In genomic region chr1:6757719-6758435, GRCh38 we compare ENCODE assay signal across 15 cellular contexts. TPM values are rescaled to one million over a fixed set of nuclear protein-coding genes. Genes with fewer than 3 reads are reported as not detected.
DNase-seq lines count a peak whose midpoint lies in the region; ATAC-seq and TF ChIP-seq lines count a peak whose summit lies in the region.
"Had no signal": no experiment of that assay in that cellular context is flagged by ENCODE, and none has a peak within 500 bp of the region (broad histone marks: within the 10 kb centered on the region; RNA-seq: fewer than 3 reads in every experiment).

No MANE protein-coding gene starts in this region.

- no peak overlapping the region for H3K9ac ChIP-seq in GM23248
- H3K9ac ChIP-seq in iPS-15b (ENCODE audit: low read depth, low read length), result peak overlapping the region; percentile 32

- H3K27ac ChIP-seq in GM23248, result no peak overlapping the region
- H3K27ac ChIP-seq in aorta (ENCODE audit: low read depth in 1 of 2, low read length in 2 of 2), result no peak overlapping the region
- H3K27ac ChIP-seq: C4-2B had no signal

- WGBS in GM23248 (ENCODE audit: low coverage in 1 of 2, low lambda C conversion rate in 2 of 2, missing lambda C conversion rate in 2 of 2), 2 experiments, result 22 to 23% methylated on average over 23 to 25 of the region's 25 CpGs
- 59 to 64% methylated on average over 24 to 25 of the region's 25 CpGs for WGBS in aorta, 2 donors

- no peak for TF ChIP-seq CTCF in WTC11 (IDR thresholded peaks at IDR 0.05)

- H3K9me3 ChIP-seq in GM23248 (ENCODE audit: low read depth), result no peaks in the 10 kb centered on the region
- H3K9me3 ChIP-seq in iPS-15b (ENCODE audit: control insufficient read depth, insufficient read depth, low read length), result no peaks in the 10 kb centered on the region
- no peaks in the 10 kb centered on the region for H3K9me3 ChIP-seq in aorta (ENCODE audit: control insufficient read depth, low read length)
- H3K9me3 ChIP-seq: MG63 had no signal

- intact Hi-C loops in aorta (cut with DNase I), result no loop called here

- H3K4me2 ChIP-seq in GM23248 (ENCODE audit: unreplicated experiment), result peak overlapping the region; percentile 71

- DNase-seq in GM23248 (peak; percentile 66), WTC11 (ENCODE audit: low spot score) (no peak), aorta (no peak), T-cell (no peak)
- no peak for DNase-seq in stimulated activated naive B cell treated with anti-CD40 and anti-IgM and Interleukin-4, amounts not matched to agents 10 μg/mL and 1 μg/mL and 100 μg/mL, for 72 hours
- DNase-seq: DMS153, MG63, NCI-H1105 treated with DMSO at 0.1 percent for 48 hours, NCI-H2029, NCI-H2171 treated with DMSO at 0.1 percent for 48 hours, NCI-H82 had no signal

- H3F3A ChIP-seq in GM23248 (ENCODE audit: insufficient read depth), result no peaks in the 10 kb centered on the region

- no peaks in the 10 kb centered on the region for H3K9me2 ChIP-seq in GM23248 (ENCODE audit: insufficient read depth)

- no peaks in the 10 kb centered on the region for H3K79me2 ChIP-seq in GM23248 (ENCODE audit: insufficient read depth)

- ATAC-seq in WTC11, result peak; percentile 83
- ATAC-seq in aorta (ENCODE audit: low FRiP score), result peak; percentile 19
- ATAC-seq in stimulated activated naive B cell treated with anti-CD40 and anti-IgM and Interleukin-4, amounts not matched to agents 10 μg/mL and 1 μg/mL and 100 μg/mL, for 72 hours (replicated peaks), result no peak
- no peak for ATAC-seq in GM18505 (IDR thresholded peaks at IDR 0.05; ENCODE audit: unreplicated experiment)
- no peak for ATAC-seq in T-cell (replicated peaks in 1 of 4)
- ATAC-seq: GM12878 had no signal

- no peaks in the 10 kb centered on the region; the same call in 1 of the 2 replicates for H3K27me3 Mint-ChIP-seq in WTC11 (ENCODE audit: low read depth)
- peaks cover 13% of the 10 kb centered on the region in 2 donors for H3K27me3 Mint-ChIP-seq in stimulated activated naive B cell treated with anti-CD40 and anti-IgM and Interleukin-4, amounts not matched to agents 10 μg/mL and 1 μg/mL and 100 μg/mL, for 72 hours
- peaks cover 22 to 24% of the 10 kb centered on the region in 2 donors for H3K27me3 Mint-ChIP-seq in T-cell

- in situ Hi-C loops in GM23248 (cut with MboI), result no loop called here

- H4K20me1 ChIP-seq in GM23248 (ENCODE audit: insufficient read depth), result no peaks in the 10 kb centered on the region

- H3K9me3 Mint-ChIP-seq in WTC11 (no peaks in the 10 kb centered on the region), T-cell (no peaks in the 10 kb centered on the region)
- H3K9me3 Mint-ChIP-seq in stimulated activated naive B cell treated with anti-CD40 and anti-IgM and Interleukin-4, amounts not matched to agents 10 μg/mL and 1 μg/mL and 100 μg/mL, for 72 hours, result no peaks in the 10 kb centered on the region

- H3K4me1 ChIP-seq in GM23248 (ENCODE audit: insufficient read depth), result no peaks in the 10 kb centered on the region
- H3K4me1 ChIP-seq in iPS-15b (ENCODE audit: control insufficient read depth, insufficient read depth, low read length), result no peaks in the 10 kb centered on the region
- H3K4me1 ChIP-seq in aorta (ENCODE audit: control insufficient read depth in 1 of 2, insufficient read depth in 2 of 2, low read length in 2 of 2), result no peaks in the 10 kb centered on the region

- H3K36me3 Mint-ChIP-seq in WTC11 (no peaks in the 10 kb centered on the region), T-cell (no peaks in the 10 kb centered on the region)
- no peaks in the 10 kb centered on the region for H3K36me3 Mint-ChIP-seq in stimulated activated naive B cell treated with anti-CD40 and anti-IgM and Interleukin-4, amounts not matched to agents 10 μg/mL and 1 μg/mL and 100 μg/mL, for 72 hours

- H3K4me1 Mint-ChIP-seq in WTC11 (peaks cover 3% of the 10 kb centered on the region; the same call in 1 of the 2 replicates), T-cell (no peaks in the 10 kb centered on the region)
- peaks cover 4 to 5% of the 10 kb centered on the region in 2 donors for H3K4me1 Mint-ChIP-seq in stimulated activated naive B cell treated with anti-CD40 and anti-IgM and Interleukin-4, amounts not matched to agents 10 μg/mL and 1 μg/mL and 100 μg/mL, for 72 hours

- no peak overlapping the region for H3K27ac Mint-ChIP-seq in WTC11
- H3K27ac Mint-ChIP-seq in stimulated activated naive B cell treated with anti-CD40 and anti-IgM and Interleukin-4, amounts not matched to agents 10 μg/mL and 1 μg/mL and 100 μg/mL, for 72 hours, result no peak overlapping the region
- no peak overlapping the region for H3K27ac Mint-ChIP-seq in T-cell

- TF ChIP-seq POLR2A in GM18505 (IDR thresholded peaks at IDR 0.05; ENCODE audit: borderline replicate concordance, extremely low read depth, insufficient read depth, insufficient read length), result no peak

- H2AFZ ChIP-seq in GM23248, result peak overlapping the region; percentile 78

- H3K4me3 Mint-ChIP-seq in WTC11 (no peak overlapping the region), T-cell (no peak overlapping the region)
- H3K4me3 Mint-ChIP-seq in stimulated activated naive B cell treated with anti-CD40 and anti-IgM and Interleukin-4, amounts not matched to agents 10 μg/mL and 1 μg/mL and 100 μg/mL, for 72 hours, result no peak overlapping the region

- CTCF ChIA-PET in WTC11 (lab: Charles Lee) (interaction anchor here (0.6 to 2.3 kb wide), 9 partner anchors 14 to 450 kb away, joined by 3 to 7 read pairs (median 4); partner anchors contain the start of gene DNAJC11), T-cell (lab: Charles Lee) (no interaction called here)

- POLR2A ChIA-PET in WTC11 (lab: Charles Lee) (no interaction called here), T-cell (lab: Charles Lee) (no interaction called here)

- H3K4me3 ChIP-seq in GM23248 (peak overlapping the region; percentile 66), iPS-15b (ENCODE audit: low read depth, low read length) (no peak overlapping the region), aorta (ENCODE audit: low read length in 2 of 2) (no peak overlapping the region)
- H3K4me3 ChIP-seq: GM12878, MG63 had no signal

- H3K27me3 ChIP-seq in GM23248 (replicated peaks; ENCODE audit: insufficient read depth) (no peaks in the 10 kb centered on the region), iPS-15b (ENCODE audit: control insufficient read depth, insufficient read depth, low read length) (no peaks in the 10 kb centered on the region), aorta (ENCODE audit: control insufficient read depth in 1 of 2, insufficient read depth in 2 of 2, low read length in 1 of 2) (no peaks in the 10 kb centered on the region)
- H3K27me3 ChIP-seq: MG63 had no signal

- no peaks in the 10 kb centered on the region for H3K36me3 ChIP-seq in GM23248 (ENCODE audit: low read depth)
- no peaks in the 10 kb centered on the region for H3K36me3 ChIP-seq in iPS-15b (ENCODE audit: control insufficient read depth, insufficient read depth, low read length)
- H3K36me3 ChIP-seq in aorta (ENCODE audit: control insufficient read depth in 1 of 2, insufficient read depth in 2 of 2, low read length in 1 of 2), result no peaks in the 10 kb centered on the region
- H3K36me3 ChIP-seq: MG63 had no signal

TF ChIP-seq in WTC11, 78 proteins besides CTCF, POLR2A, EP300 and RAD21 (continues in another document):
- TF ChIP-seq ZBTB43 (CRISPR knock-in tag; IDR thresholded peaks at IDR 0.05) (no peak), HMGXB4 (CRISPR knock-in tag; IDR thresholded peaks at IDR 0.05) (no peak), ATF1 (CRISPR knock-in tag; IDR thresholded peaks at IDR 0.05) (no peak), CDX4 (CRISPR knock-in tag; IDR thresholded peaks at IDR 0.05; ENCODE audit: borderline replicate concordance) (no peak), NFE2L1 (CRISPR knock-in tag; IDR thresholded peaks at IDR 0.05) (no peak), TP53 (CRISPR knock-in tag; IDR thresholded peaks at IDR 0.05) (no peak), RORB (CRISPR knock-in tag; IDR thresholded peaks at IDR 0.05) (no peak)

RNA-seq across cellular contexts. Expression of gene CAMTA1, which starts 27.4 kb away (rescaled TPM):
- total RNA-seq in GM23248 (2014; rRNA removed; shearing (Covaris generic)), result 50.1 and 86.8 TPM in 2 replicates
- 159 and 165 TPM in 2 replicates for polyA plus RNA-seq in GM23248 (2016; fragmentation: Nextera tagmentation; extraction: Ambion mirVana)
- 86.4 to 116 TPM (median 112 TPM) in 3 replicates for total RNA-seq in WTC11 (2021)
- 100 to 1,000 TPM in 1 of 2 donors, 10 to 100 TPM in 1; 78.7 to 105 TPM for total RNA-seq in aorta
- polyA plus RNA-seq in aorta, result 100 to 1,000 TPM; 241 to 438 TPM
- total RNA-seq in T-cell, result 10 to 100 TPM; 29.7 to 37.4 (median 34.6) TPM

RNA-seq across cellular contexts. Expression of gene DNAJC11, which starts 56.3 kb away (rescaled TPM):
- total RNA-seq in GM23248 (2014; rRNA removed; shearing (Covaris generic)), result 23.4 and 28.9 TPM in 2 replicates
- polyA plus RNA-seq in GM23248 (2016; fragmentation: Nextera tagmentation; extraction: Ambion mirVana), result 40.6 and 46.9 TPM in 2 replicates
- 91.3 to 102 TPM (median 93.4 TPM) in 3 replicates for total RNA-seq in WTC11 (2021)
- total RNA-seq in aorta, result 10 to 100 TPM; 30.0 to 31.5 TPM
- 10 to 100 TPM; 15.5 to 24.3 TPM for polyA plus RNA-seq in aorta
- 10 to 100 TPM; 38.5 to 45.2 (median 42.1) TPM for total RNA-seq in T-cell

Comparison
In these comparisons a context has a peak if more than half of its experiments do, and no peak if none do; other contexts are left out.
1. ATAC-seq: peak in WTC11 (single experiment) and aorta (single experiment); none in stimulated activated naive B cell treated with anti-CD40 and anti-IgM and Interleukin-4, amounts not matched to agents 10 μg/mL and 1 μg/mL and 100 μg/mL, for 72 hours (0 of 2), GM18505 (single experiment) and T-cell (0 of 4).